8 cellular contexts compared by ENCODE assay signal in the genomic region with DNA sequence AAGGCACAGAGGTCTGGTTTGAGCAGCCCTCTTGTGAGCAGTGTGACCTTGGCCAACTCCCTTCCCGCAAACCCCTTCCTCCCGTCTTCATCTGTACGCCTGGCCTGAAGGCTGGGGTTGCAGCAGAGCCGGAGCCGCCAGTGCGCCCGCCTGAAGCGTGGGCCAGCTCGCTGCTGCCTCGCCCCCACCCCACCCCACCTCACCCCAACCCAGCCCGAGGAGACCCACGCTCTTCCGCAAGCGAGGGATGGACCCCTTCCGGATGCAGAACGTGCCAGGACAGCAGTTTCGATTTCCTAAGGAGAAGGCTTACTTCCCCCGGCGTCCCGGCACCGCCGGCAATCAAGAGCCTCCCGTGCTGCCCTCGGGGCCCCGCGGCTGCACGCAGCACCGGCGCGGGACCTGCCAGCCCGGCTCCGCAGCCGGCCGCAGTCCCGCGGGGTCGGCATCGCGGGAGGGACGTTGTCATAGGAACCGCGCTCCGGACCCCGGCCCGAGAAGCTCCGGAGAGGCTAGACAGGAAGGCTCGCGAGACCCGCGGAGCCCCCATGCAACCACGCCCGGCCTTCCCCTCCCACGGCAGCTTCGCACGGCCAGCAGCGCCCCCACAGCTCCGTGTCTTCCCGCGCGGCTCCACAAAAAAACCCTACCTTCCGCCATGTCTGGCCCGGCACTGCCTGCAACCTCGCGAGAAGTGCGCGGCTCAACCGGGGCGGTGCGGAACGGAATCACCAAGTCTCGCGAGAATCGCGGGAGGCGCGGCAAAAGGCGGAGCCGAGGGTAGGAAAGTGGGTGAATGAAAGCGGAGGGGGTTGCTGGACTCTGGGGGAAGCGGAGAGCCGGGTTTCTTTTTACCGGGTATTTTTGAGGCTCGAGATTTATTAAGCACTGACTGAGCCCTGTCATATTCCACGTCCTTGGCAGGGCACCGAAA. TPM values are rescaled to one million over a fixed set of nuclear protein-coding genes. Genes with fewer than 3 reads are reported as not detected.
A peak's percentile ranks its signal among the peaks of the same experiment; 100 is the strongest.
DNase-seq lines count a peak whose midpoint lies in the region; ATAC-seq and TF ChIP-seq lines count a peak whose summit lies in the region.

A gene with protein sequence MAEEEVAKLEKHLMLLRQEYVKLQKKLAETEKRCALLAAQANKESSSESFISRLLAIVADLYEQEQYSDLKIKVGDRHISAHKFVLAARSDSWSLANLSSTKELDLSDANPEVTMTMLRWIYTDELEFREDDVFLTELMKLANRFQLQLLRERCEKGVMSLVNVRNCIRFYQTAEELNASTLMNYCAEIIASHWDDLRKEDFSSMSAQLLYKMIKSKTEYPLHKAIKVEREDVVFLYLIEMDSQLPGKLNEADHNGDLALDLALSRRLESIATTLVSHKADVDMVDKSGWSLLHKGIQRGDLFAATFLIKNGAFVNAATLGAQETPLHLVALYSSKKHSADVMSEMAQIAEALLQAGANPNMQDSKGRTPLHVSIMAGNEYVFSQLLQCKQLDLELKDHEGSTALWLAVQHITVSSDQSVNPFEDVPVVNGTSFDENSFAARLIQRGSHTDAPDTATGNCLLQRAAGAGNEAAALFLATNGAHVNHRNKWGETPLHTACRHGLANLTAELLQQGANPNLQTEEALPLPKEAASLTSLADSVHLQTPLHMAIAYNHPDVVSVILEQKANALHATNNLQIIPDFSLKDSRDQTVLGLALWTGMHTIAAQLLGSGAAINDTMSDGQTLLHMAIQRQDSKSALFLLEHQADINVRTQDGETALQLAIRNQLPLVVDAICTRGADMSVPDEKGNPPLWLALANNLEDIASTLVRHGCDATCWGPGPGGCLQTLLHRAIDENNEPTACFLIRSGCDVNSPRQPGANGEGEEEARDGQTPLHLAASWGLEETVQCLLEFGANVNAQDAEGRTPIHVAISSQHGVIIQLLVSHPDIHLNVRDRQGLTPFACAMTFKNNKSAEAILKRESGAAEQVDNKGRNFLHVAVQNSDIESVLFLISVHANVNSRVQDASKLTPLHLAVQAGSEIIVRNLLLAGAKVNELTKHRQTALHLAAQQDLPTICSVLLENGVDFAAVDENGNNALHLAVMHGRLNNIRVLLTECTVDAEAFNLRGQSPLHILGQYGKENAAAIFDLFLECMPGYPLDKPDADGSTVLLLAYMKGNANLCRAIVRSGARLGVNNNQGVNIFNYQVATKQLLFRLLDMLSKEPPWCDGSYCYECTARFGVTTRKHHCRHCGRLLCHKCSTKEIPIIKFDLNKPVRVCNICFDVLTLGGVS (minus strand): TSS at position 698 of the 934 bp plus-strand sequence. CDS start 38 bp downstream, at position 660.

- no peak for TF ChIP-seq CTCF in mucosa of descending colon (IDR thresholded peaks at IDR 0.05)

- intact Hi-C loops in mucosa of descending colon (cut with DNase I, micrococcal nuclease), result no loop called here

- H3K4me1 ChIP-seq in mucosa of descending colon (ENCODE audit: low read depth), result peaks cover 17% of the 10 kb centered on the region

- peak within 1 kb of the TSS; percentile 47 for H3K27ac ChIP-seq in epithelial cell of prostate

- TF ChIP-seq EP300 in Ishikawa (IDR thresholded peaks at IDR 0.05; ENCODE audit: borderline replicate concordance), result no peak

- peak within 1 kb of the TSS; percentile 99 for H3K4me3 ChIP-seq in mucosa of descending colon

- no peak for TF ChIP-seq RAD21 in Ishikawa (IDR thresholded peaks at IDR 0.05; ENCODE audit: low read depth)

- ATAC-seq in GM21528 (IDR thresholded peaks at IDR 0.05; ENCODE audit: low FRiP score, unreplicated experiment), result peak; percentile 73
- peak; percentile 98 for ATAC-seq in mucosa of descending colon

- peak; percentile 93 for DNase-seq in D341Med (ENCODE audit: low spot score)
- DNase-seq in OCI-M2 (lab: John Stamatoyannopoulos, UW; ENCODE audit: unreplicated experiment), result peak; percentile 52
- peak; percentile 97 for DNase-seq in activated T-cell treated with anti-CD3 and anti-CD28 coated beads for 4 hours
- peak; percentile 53 for DNase-seq in epithelial cell of prostate (ENCODE audit: low read depth, low spot score)
- peak; percentile 97 to 99 (median 97) for DNase-seq in mucosa of descending colon
- DNase-seq in stimulated activated CD8-positive, alpha-beta memory T cell treated with anti-CD3 and anti-CD28 coated beads, Interleukin-4, amount 100 ng/mL, for 1 hour (ENCODE audit: low read depth in 2 of 2, low spot score in 1 of 2), result peak; percentile 94 to 97

- peaks cover 3% of the 10 kb centered on the region for H3K9me3 ChIP-seq in mucosa of descending colon

- no peaks in the 10 kb centered on the region for H3K36me3 ChIP-seq in mucosa of descending colon (ENCODE audit: low read depth)

TF ChIP-seq in Ishikawa, 13 proteins besides CTCF, POLR2A, EP300 and RAD21:
- no peak; the same call in 1 of the 2 replicates for TF ChIP-seq TCF12 (IDR thresholded peaks at IDR 0.05; ENCODE audit: low read depth)
- no peak for TF ChIP-seq FOXM1 (IDR thresholded peaks at IDR 0.05; ENCODE audit: borderline replicate concordance, low read depth)
- TF ChIP-seq TAF1 (IDR thresholded peaks at IDR 0.05; ENCODE audit: low read depth), result peak; percentile 92
- peak; percentile 70 for TF ChIP-seq MAX (IDR thresholded peaks at IDR 0.05)
- TF ChIP-seq YY1 (IDR thresholded peaks at IDR 0.05; ENCODE audit: low read depth), result peak; percentile 96
- no peak for TF ChIP-seq EGR1 (IDR thresholded peaks at IDR 0.05)
TF ChIP-seq in Ishikawa: peak in this region for 3.

RNA-seq across cellular contexts. Expression of the gene that starts here (rescaled TPM):
- total RNA-seq in mucosa of descending colon, result 10 to 100 TPM; 52.0 to 94.3 (median 59.5) TPM

Comparison
In these comparisons a context has a peak if more than half of its experiments do, and no peak if none do; other contexts are left out.
1. Peak in every context shown above with its lines: DNase-seq, ATAC-seq, H3K4me3 ChIP-seq and H3K27ac ChIP-seq.